Comparison of ENCODE assay signal across 14 cellular contexts in genomic region chr17:57108656-57109392, GRCh38. TPM values are rescaled to one million over a fixed set of nuclear protein-coding genes. Genes with fewer than 3 reads are reported as not detected.
DNase-seq lines count a peak whose midpoint lies in the region; ATAC-seq and TF ChIP-seq lines count a peak whose summit lies in the region.
"Had no signal": no experiment of that assay in that cellular context is flagged by ENCODE, and none has a peak within 500 bp of the region (broad histone marks: within the 10 kb centered on the region; RNA-seq: fewer than 3 reads in every experiment).

No MANE protein-coding gene starts in this region.

- no peaks in the 10 kb centered on the region for H3K9me3 ChIP-seq in HEK293 (ENCODE audit: control insufficient read depth, insufficient read depth, low read depth, low read length)
- H3K9me3 ChIP-seq in ascending aorta, result no peaks in the 10 kb centered on the region
- no peaks in the 10 kb centered on the region for H3K9me3 ChIP-seq in hepatocyte (ENCODE audit: low read depth)
- H3K9me3 ChIP-seq in sigmoid colon, result no peaks in the 10 kb centered on the region
- no peaks in the 10 kb centered on the region for H3K9me3 ChIP-seq in BE2C

- H3K4me2 ChIP-seq in hepatocyte, result peak overlapping the region; percentile 21

- no peak overlapping the region for H3K27ac ChIP-seq in HEK293 (ENCODE audit: extremely low read depth, low read depth, low read length)
- H3K27ac ChIP-seq in ascending aorta, result peak overlapping the region; percentile 90 to 91
- H3K27ac ChIP-seq in hepatocyte, result peak overlapping the region; percentile 93
- H3K27ac ChIP-seq in sigmoid colon, result peak overlapping the region; percentile 70 to 80 (median 78)

- intact Hi-C loops in ascending aorta (cut with DNase I), result loop anchor here (1.0 to 10.0 kb wide), 5 partner anchors 16 to 1844 kb away; partner anchors contain the start of genes AKAP1, HLF and SRSF1
- intact Hi-C loops in sigmoid colon (cut with DNase I), result no loop called here

- POLR2A ChIA-PET in HEK293 (lab: Yijun Ruan, JAX), result no interaction called here

- TF ChIP-seq POLR2A in sigmoid colon (IDR thresholded peaks at IDR 0.05), result no peak

- H3K79me2 ChIP-seq in hepatocyte, result peaks cover 56% of the 10 kb centered on the region

- peaks cover 19% of the 10 kb centered on the region for H3K4me1 ChIP-seq in HEK293 (ENCODE audit: control insufficient read depth, insufficient read depth, low read length)
- peaks cover 21 to 45% of the 10 kb centered on the region in 2 donors for H3K4me1 ChIP-seq in ascending aorta
- peaks cover 37% of the 10 kb centered on the region for H3K4me1 ChIP-seq in hepatocyte (ENCODE audit: insufficient read depth)
- H3K4me1 ChIP-seq in sigmoid colon, result peaks cover 0 to 85% (median 72%) of the 10 kb centered on the region in 4 donors
- H3K4me1 ChIP-seq in BE2C, result peaks cover 29% of the 10 kb centered on the region

- no peak overlapping the region for H2AFZ ChIP-seq in hepatocyte

- CTCF ChIA-PET in HEK293 (lab: Yijun Ruan, JAX), result interaction anchor here (0.6 to 6.8 kb wide), 5 partner anchors 13 to 1060 kb away, joined by 3 to 33 read pairs (median 4); no protein-coding TSS in a partner anchor

- WGBS in hepatocyte (ENCODE audit: low lambda C conversion rate, missing lambda C conversion rate), result 90% methylated on average over 13 of the region's 13 CpGs
- 35 to 68% methylated on average over 13 of the region's 13 CpGs for WGBS in sigmoid colon, 2 donors

- no peak for ATAC-seq in GM19452 (IDR thresholded peaks at IDR 0.05; ENCODE audit: unreplicated experiment)
- ATAC-seq: activated naive CD8-positive, alpha-beta T cell treated with anti-CD3 and anti-CD28 coated beads, Interleukin-2, amount 50 U/mL, for 24 hours had no signal

- H3K27me3 ChIP-seq in ascending aorta, result no peaks in the 10 kb centered on the region
- no peaks in the 10 kb centered on the region for H3K27me3 ChIP-seq in hepatocyte
- no peaks in the 10 kb centered on the region for H3K27me3 ChIP-seq in sigmoid colon
- H3K27me3 ChIP-seq in BE2C, result no peaks in the 10 kb centered on the region

- peak; percentile 55 to 91 for DNase-seq in ascending aorta (ENCODE audit: low spot score in 2 of 2)
- DNase-seq in hepatocyte (ENCODE audit: low spot score), result no peak
- DNase-seq in sigmoid colon, result no peak
- no peak for DNase-seq in BE2C
- DNase-seq in NCI-H1436 treated with DMSO at 0.1 percent for 48 hours (lab: John Stamatoyannopoulos, UW), result no peak
- no peak for DNase-seq in MV-4-11 (lab: John Stamatoyannopoulos, UW)
- DNase-seq: activated naive CD8-positive, alpha-beta T cell treated with anti-CD3 and anti-CD28 coated beads, Interleukin-2, amount 50 U/mL, for 24 hours; COR-L47; dermis blood vessel endothelial cell; foreskin fibroblast; Kasumi-1; T1000 had no signal

- no peaks in the 10 kb centered on the region for H3K9me2 ChIP-seq in hepatocyte (replicated peaks; ENCODE audit: insufficient read depth)

- TF ChIP-seq CTCF in HEK293 (tag by site-specific recombination; IDR thresholded peaks at IDR 0.05) (no peak), ascending aorta (IDR thresholded peaks at IDR 0.05) (no peak), hepatocyte (IDR thresholded peaks at IDR 0.05; ENCODE audit: poor library complexity) (no peak), sigmoid colon (IDR thresholded peaks at IDR 0.05) (no peak), BE2C (IDR thresholded peaks at IDR 0.05; ENCODE audit: low read depth, low read length) (no peak)

- TF ChIP-seq EP300 in sigmoid colon (IDR thresholded peaks at IDR 0.05), result no peak

- peaks cover 4% of the 10 kb centered on the region for H4K20me1 ChIP-seq in hepatocyte (ENCODE audit: insufficient read depth, poor library complexity, severe bottlenecking)

- H3K4me3 ChIP-seq in HEK293 (ENCODE audit: low read depth, low read length), result no peak overlapping the region
- peak overlapping the region in 1 of 2 donors; percentile 33 for H3K4me3 ChIP-seq in ascending aorta
- H3K4me3 ChIP-seq in hepatocyte, result no peak overlapping the region
- no peak overlapping the region for H3K4me3 ChIP-seq in sigmoid colon
- H3K4me3 ChIP-seq in BE2C (ENCODE audit: low read depth, low read length), result no peak overlapping the region

- H3K36me3 ChIP-seq in HEK293 (ENCODE audit: control insufficient read depth in 2 of 2, insufficient read depth in 1 of 2, low read length in 2 of 2) (peaks cover 0 to 49% of the 10 kb centered on the region in 2 experiments; a peak in 2 of 3 replicates), ascending aorta (peaks cover 12 to 41% of the 10 kb centered on the region in 2 donors), hepatocyte (replicated peaks; ENCODE audit: insufficient read depth, low read depth) (no peaks in the 10 kb centered on the region), sigmoid colon (peaks cover 7 to 49% (median 20%) of the 10 kb centered on the region in 4 donors), BE2C (peaks cover 66% of the 10 kb centered on the region)

TF ChIP-seq in HEK293, 187 proteins besides CTCF, POLR2A, EP300 and RAD21:
- TF ChIP-seq ZNF202 (tag by site-specific recombination; IDR thresholded peaks at IDR 0.05; ENCODE audit: borderline replicate concordance) (no peak), ZNF776 (tag by site-specific recombination; IDR thresholded peaks at IDR 0.05; ENCODE audit: borderline replicate concordance) (no peak), ZNF707 (tag by site-specific recombination; IDR thresholded peaks at IDR 0.05) (no peak), ZBTB48 (tag by site-specific recombination; IDR thresholded peaks at IDR 0.05) (peak; percentile 68), KLF1 (tag by site-specific recombination; IDR thresholded peaks at IDR 0.05) (0 out of 2 replicates have a peak, but pooled peaks have one; percentile 15), ZSCAN23 (tag by site-specific recombination; IDR thresholded peaks at IDR 0.05) (no peak), ZNF426 (tag by site-specific recombination; IDR thresholded peaks at IDR 0.05) (no peak), ZNF19 (tag by site-specific recombination; IDR thresholded peaks at IDR 0.05; ENCODE audit: low read depth) (no peak), ZFHX2 (tag by site-specific recombination; conservative IDR thresholded peaks at IDR 0.05) (peak; percentile 25; the same call in 1 of the 2 replicates), ZNF623 (tag by site-specific recombination; IDR thresholded peaks at IDR 0.05) (no peak), ZNF692 (tag by site-specific recombination; IDR thresholded peaks at IDR 0.05) (no peak), PRDM10 (tag by site-specific recombination; IDR thresholded peaks at IDR 0.05) (peak; percentile 85)

RNA-seq across cellular contexts. Expression of gene AKAP1, which starts 23.8 kb away (rescaled TPM):
- 127 TPM for total RNA-seq in ascending aorta
- total RNA-seq in hepatocyte, result 46.7 and 59.1 TPM in 2 replicates
- 28.0 and 33.0 TPM in 2 replicates for polyA plus RNA-seq in hepatocyte
- total RNA-seq in sigmoid colon, result 100 to 1,000 TPM in 3 of 4 donors, 10 to 100 TPM in 1; 78.9 to 126 (median 108) TPM
- 10 to 100 TPM; 12.7 to 75.3 (median 16.2) TPM for polyA plus RNA-seq in sigmoid colon
- polyA plus RNA-seq in BE2C (2012; ENCODE audit: insufficient read depth, insufficient read length, low read depth), result 126 TPM

Comparison
In these comparisons a context has a peak if more than half of its experiments do, and no peak if none do; other contexts are left out.
1. DNase-seq: peak in ascending aorta (2 of 2); none in hepatocyte (single experiment), sigmoid colon (single experiment), BE2C (single experiment), NCI-H1436 treated with DMSO at 0.1 percent for 48 hours (single experiment) and MV-4-11 (single experiment).